In genomic region chr17:14320734-14321475, GRCh38 we compare ENCODE assay signal across 16 cellular contexts. TPM values are rescaled to one million over a fixed set of nuclear protein-coding genes. Genes with fewer than 3 reads are reported as not detected.
A peak's percentile ranks its signal among the peaks of the same experiment; 100 is the strongest.
DNase-seq lines count a peak whose midpoint lies in the region; ATAC-seq, FAIRE-seq and TF ChIP-seq lines count a peak whose summit lies in the region.
"Had no signal": no experiment of that assay in that cellular context is flagged by ENCODE, and none has a peak within 500 bp of the region (broad histone marks: within the 10 kb centered on the region; RNA-seq: fewer than 3 reads in every experiment).

No MANE protein-coding gene starts in this region.

- TF ChIP-seq CTCF in WERI-Rb-1 (IDR thresholded peaks at IDR 0.05; ENCODE audit: low read depth, low read length) (no peak), fibroblast of villous mesenchyme (IDR thresholded peaks at IDR 0.05; ENCODE audit: insufficient read depth, low read depth, low read length) (no peak), smooth muscle cell (IDR thresholded peaks at IDR 0.05; ENCODE audit: borderline replicate concordance, insufficient read depth, poor library complexity, severe bottlenecking) (no peak)

- H3K4me2 ChIP-seq in smooth muscle cell, result peak overlapping the region; percentile 63

- ATAC-seq in activated T-cell treated with anti-CD3 and anti-CD28 coated beads, Interleukin-2, amount 50 U/mL, for 4 hours, result no peak

- no peaks in the 10 kb centered on the region for H3K27me3 Mint-ChIP-seq in activated T-cell treated with anti-CD3 and anti-CD28 coated beads, Interleukin-2, amount 50 U/mL, for 4 hours (ENCODE audit: low read depth)

- H3K4me3 ChIP-seq in WERI-Rb-1 (ENCODE audit: low read depth, low read length) (peak overlapping the region; percentile 9; the same call in 1 of the 2 replicates), fibroblast of villous mesenchyme (ENCODE audit: low read depth, low read length) (peak overlapping the region; percentile 1), smooth muscle cell (no peak overlapping the region)

- H3K4me3 Mint-ChIP-seq in activated T-cell treated with anti-CD3 and anti-CD28 coated beads, Interleukin-2, amount 50 U/mL, for 4 hours, result peak overlapping the region; percentile 48
- H3K4me3 Mint-ChIP-seq: memory B cell had no signal

- peaks cover 14% of the 10 kb centered on the region for H3K36me3 Mint-ChIP-seq in activated T-cell treated with anti-CD3 and anti-CD28 coated beads, Interleukin-2, amount 50 U/mL, for 4 hours (ENCODE audit: insufficient read depth)
- H3K36me3 Mint-ChIP-seq: memory B cell had no signal

- no peaks in the 10 kb centered on the region for H3K9me3 Mint-ChIP-seq in activated T-cell treated with anti-CD3 and anti-CD28 coated beads, Interleukin-2, amount 50 U/mL, for 4 hours
- H3K9me3 Mint-ChIP-seq: memory B cell had no signal

- H3K4me1 ChIP-seq in smooth muscle cell (ENCODE audit: low read depth), result peaks cover 54% of the 10 kb centered on the region

- peaks cover 99% of the 10 kb centered on the region for H4K20me1 ChIP-seq in smooth muscle cell (ENCODE audit: low read depth)

- FAIRE-seq in HTR-8/SVneo (lab: Jason Lieb, UNC), result no peak
- FAIRE-seq: bronchial epithelial cell, small intestine had no signal

- no peak overlapping the region for H2AFZ ChIP-seq in smooth muscle cell (ENCODE audit: low read depth)

- no peak overlapping the region for H3K9ac ChIP-seq in smooth muscle cell (ENCODE audit: low read depth)

- H3K27me3 ChIP-seq in WERI-Rb-1 (ENCODE audit: insufficient read depth, low read depth, severe bottlenecking) (no peaks in the 10 kb centered on the region), smooth muscle cell (ENCODE audit: low read depth) (no peaks in the 10 kb centered on the region)

- 69% methylated on average over 13 of the region's 13 CpGs for WGBS in smooth muscle cell (ENCODE audit: low lambda C conversion rate)

- peaks cover 83% of the 10 kb centered on the region for H3K4me1 Mint-ChIP-seq in activated T-cell treated with anti-CD3 and anti-CD28 coated beads, Interleukin-2, amount 50 U/mL, for 4 hours (ENCODE audit: low read depth)
- H3K4me1 Mint-ChIP-seq: memory B cell had no signal

- peak overlapping the region; percentile 74 for H3K27ac ChIP-seq in WERI-Rb-1
- H3K27ac ChIP-seq in smooth muscle cell (ENCODE audit: low read depth), result peak overlapping the region; percentile 31

- H3K9me3 ChIP-seq in WERI-Rb-1 (ENCODE audit: severe bottlenecking) (no peaks in the 10 kb centered on the region), smooth muscle cell (replicated peaks; ENCODE audit: low read depth) (no peaks in the 10 kb centered on the region)

- DNase-seq in activated T-cell treated with anti-CD3 and anti-CD28 coated beads, Interleukin-2, amount 50 U/mL, for 4 hours, result no peak
- no peak for DNase-seq in activated T-cell treated with anti-CD3 and anti-CD28 coated beads, Interleukin-2, amount 50 U/mL, for 1 hour
- peak; percentile 66 for DNase-seq in WERI-Rb-1
- DNase-seq in fibroblast of villous mesenchyme (ENCODE audit: low read depth), result no peak
- no peak for DNase-seq in smooth muscle cell (lab: John Stamatoyannopoulos, UW; ENCODE audit: unreplicated experiment)
- no peak for DNase-seq in HTR-8/SVneo (ENCODE audit: insufficient read length, low spot score)
- DNase-seq in stimulated activated CD4-positive, alpha-beta T cell treated with anti-CD3 and anti-CD28 coated beads, Interleukin-4, amount 100 ng/mL, for 1 hour, result no peak
- no peak for DNase-seq in DMS53 treated with DMSO at 0.1 percent for 48 hours (lab: John Stamatoyannopoulos, UW; ENCODE audit: unreplicated experiment)
- DNase-seq: effector CD8-positive, alpha-beta T cell; NCI-H1436 treated with DMSO at 0.1 percent for 48 hours; NCI-H524; occipital lobe; RPMI8226; small intestine had no signal

- H3F3A ChIP-seq in smooth muscle cell (ENCODE audit: low read depth), result no peaks in the 10 kb centered on the region

- H3K36me3 ChIP-seq in WERI-Rb-1 (peaks cover 5% of the 10 kb centered on the region), smooth muscle cell (ENCODE audit: low read depth) (no peaks in the 10 kb centered on the region)

- peaks cover 67% of the 10 kb centered on the region for H3K79me2 ChIP-seq in smooth muscle cell (ENCODE audit: low read depth)

RNA-seq across cellular contexts. Expression of gene HS3ST3B1, which starts 20.0 kb away (rescaled TPM):
- 10 to 100 TPM; 12.3 to 17.1 (median 13.5) TPM for total RNA-seq in activated T-cell treated with anti-CD3 and anti-CD28 coated beads, Interleukin-2, amount 50 U/mL, for 4 hours
- total RNA-seq in fibroblast of villous mesenchyme (7.4 and 10.4 TPM in 2 replicates), smooth muscle cell (17.3 and 20.6 TPM in 2 replicates)
- polyA plus RNA-seq in smooth muscle cell, result 11.3 and 13.2 TPM in 2 replicates
